ENCODE assay signal across 2 cellular contexts in the genomic region with DNA sequence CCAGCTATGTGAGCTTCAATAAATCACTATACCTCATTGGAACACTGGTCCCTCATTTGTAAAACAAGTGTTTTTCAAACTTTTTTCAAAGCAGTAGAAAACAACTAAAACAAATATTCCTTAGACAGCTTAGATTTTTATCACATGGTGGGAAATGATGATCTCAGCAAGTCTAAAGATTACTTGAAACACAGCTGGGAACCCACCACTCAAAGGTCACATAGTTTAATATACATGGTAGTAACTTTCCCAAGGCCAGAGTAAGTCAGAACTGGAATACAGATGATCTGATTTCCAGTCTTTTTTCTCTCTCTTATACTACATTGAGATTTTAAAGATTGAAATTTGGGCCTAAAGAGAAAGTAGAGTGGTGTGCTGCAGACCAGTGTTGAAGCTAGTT.
TF ChIP-seq lines count a peak whose summit lies in the region.

No MANE protein-coding gene starts in this region.

TF ChIP-seq in IMR-90, 13 proteins besides CTCF, POLR2A, EP300 and RAD21:
- TF ChIP-seq RCOR1 (IDR thresholded peaks at IDR 0.05; ENCODE audit: insufficient replicate concordance, low read length) (no peak), FOS (IDR thresholded peaks at IDR 0.05; ENCODE audit: low read depth, low read length) (no peak), SMC3 (IDR thresholded peaks at IDR 0.05; ENCODE audit: low read depth, low read length) (no peak), MAFK (IDR thresholded peaks at IDR 0.05; ENCODE audit: low read depth, low read length) (peak; percentile 6; the same call in 1 of the 2 replicates)
- TF ChIP-seq, protein P1, sequence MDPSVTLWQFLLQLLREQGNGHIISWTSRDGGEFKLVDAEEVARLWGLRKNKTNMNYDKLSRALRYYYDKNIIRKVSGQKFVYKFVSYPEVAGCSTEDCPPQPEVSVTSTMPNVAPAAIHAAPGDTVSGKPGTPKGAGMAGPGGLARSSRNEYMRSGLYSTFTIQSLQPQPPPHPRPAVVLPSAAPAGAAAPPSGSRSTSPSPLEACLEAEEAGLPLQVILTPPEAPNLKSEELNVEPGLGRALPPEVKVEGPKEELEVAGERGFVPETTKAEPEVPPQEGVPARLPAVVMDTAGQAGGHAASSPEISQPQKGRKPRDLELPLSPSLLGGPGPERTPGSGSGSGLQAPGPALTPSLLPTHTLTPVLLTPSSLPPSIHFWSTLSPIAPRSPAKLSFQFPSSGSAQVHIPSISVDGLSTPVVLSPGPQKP (IDR thresholded peaks at IDR 0.05; ENCODE audit: borderline replicate concordance, low read depth, low read length) = no peak

TF ChIP-seq in HepG2, 621 proteins besides CTCF, POLR2A, EP300 and RAD21:
- TF ChIP-seq KLF6 (CRISPR knock-in tag; IDR thresholded peaks at IDR 0.05) = no peak
- TF ChIP-seq MAFK (conservative IDR thresholded peaks at IDR 0.05 in 1 of 2, IDR thresholded peaks at IDR 0.05 in 1 of 2; ENCODE audit: low read length in 2 of 2) = peak; percentile 83 to 90
- TF ChIP-seq ZNF674 (CRISPR knock-in tag; IDR thresholded peaks at IDR 0.05; ENCODE audit: low read depth) = no peak
- TF ChIP-seq ZNF3 (CRISPR knock-in tag; IDR thresholded peaks at IDR 0.05) = no peak
- peak; percentile 41; the same call in 1 of the 2 replicates for TF ChIP-seq HNF4A (CRISPR knock-in tag; IDR thresholded peaks at IDR 0.05)
- TF ChIP-seq ZNF607 (CRISPR knock-in tag; IDR thresholded peaks at IDR 0.05; ENCODE audit: borderline replicate concordance) = no peak
- TF ChIP-seq MXI1 (IDR thresholded peaks at IDR 0.05; ENCODE audit: borderline replicate concordance, low read depth, low read length) = no peak
- TF ChIP-seq ZNF225 (CRISPR knock-in tag; IDR thresholded peaks at IDR 0.05) = no peak
- TF ChIP-seq CENPT (CRISPR knock-in tag; IDR thresholded peaks at IDR 0.05; ENCODE audit: low read depth) = no peak
- TF ChIP-seq ZNF501 (CRISPR knock-in tag; IDR thresholded peaks at IDR 0.05) = no peak
- TF ChIP-seq, protein P2, sequence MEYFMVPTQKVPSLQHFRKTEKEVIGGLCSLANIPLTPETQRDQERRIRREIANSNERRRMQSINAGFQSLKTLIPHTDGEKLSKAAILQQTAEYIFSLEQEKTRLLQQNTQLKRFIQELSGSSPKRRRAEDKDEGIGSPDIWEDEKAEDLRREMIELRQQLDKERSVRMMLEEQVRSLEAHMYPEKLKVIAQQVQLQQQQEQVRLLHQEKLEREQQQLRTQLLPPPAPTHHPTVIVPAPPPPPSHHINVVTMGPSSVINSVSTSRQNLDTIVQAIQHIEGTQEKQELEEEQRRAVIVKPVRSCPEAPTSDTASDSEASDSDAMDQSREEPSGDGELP (IDR thresholded peaks at IDR 0.05; ENCODE audit: borderline replicate concordance, low read depth) = no peak; the same call in 1 of the 2 replicates
- no peak for TF ChIP-seq SRF (IDR thresholded peaks at IDR 0.05; ENCODE audit: low read depth, low read length)
- no peak for TF ChIP-seq TGIF2 (CRISPR knock-in tag; IDR thresholded peaks at IDR 0.05)
- TF ChIP-seq, protein P3, sequence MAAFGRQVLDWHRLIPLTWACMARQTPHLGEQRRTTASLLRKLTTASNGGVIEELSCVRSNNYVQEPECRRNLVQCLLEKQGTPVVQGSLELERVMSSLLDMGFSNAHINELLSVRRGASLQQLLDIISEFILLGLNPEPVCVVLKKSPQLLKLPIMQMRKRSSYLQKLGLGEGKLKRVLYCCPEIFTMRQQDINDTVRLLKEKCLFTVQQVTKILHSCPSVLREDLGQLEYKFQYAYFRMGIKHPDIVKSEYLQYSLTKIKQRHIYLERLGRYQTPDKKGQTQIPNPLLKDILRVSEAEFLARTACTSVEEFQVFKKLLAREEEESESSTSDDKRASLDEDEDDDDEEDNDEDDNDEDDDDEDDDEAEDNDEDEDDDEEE (CRISPR knock-in tag; IDR thresholded peaks at IDR 0.05) = no peak
- TF ChIP-seq, protein P4, sequence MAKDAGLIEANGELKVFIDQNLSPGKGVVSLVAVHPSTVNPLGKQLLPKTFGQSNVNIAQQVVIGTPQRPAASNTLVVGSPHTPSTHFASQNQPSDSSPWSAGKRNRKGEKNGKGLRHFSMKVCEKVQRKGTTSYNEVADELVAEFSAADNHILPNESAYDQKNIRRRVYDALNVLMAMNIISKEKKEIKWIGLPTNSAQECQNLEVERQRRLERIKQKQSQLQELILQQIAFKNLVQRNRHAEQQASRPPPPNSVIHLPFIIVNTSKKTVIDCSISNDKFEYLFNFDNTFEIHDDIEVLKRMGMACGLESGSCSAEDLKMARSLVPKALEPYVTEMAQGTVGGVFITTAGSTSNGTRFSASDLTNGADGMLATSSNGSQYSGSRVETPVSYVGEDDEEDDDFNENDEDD (CRISPR knock-in tag; IDR thresholded peaks at IDR 0.05; ENCODE audit: borderline replicate concordance) = no peak
- TF ChIP-seq, protein P5, sequence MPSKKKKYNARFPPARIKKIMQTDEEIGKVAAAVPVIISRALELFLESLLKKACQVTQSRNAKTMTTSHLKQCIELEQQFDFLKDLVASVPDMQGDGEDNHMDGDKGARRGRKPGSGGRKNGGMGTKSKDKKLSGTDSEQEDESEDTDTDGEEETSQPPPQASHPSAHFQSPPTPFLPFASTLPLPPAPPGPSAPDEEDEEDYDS (CRISPR knock-in tag; IDR thresholded peaks at IDR 0.05) = no peak
- TF ChIP-seq XRCC5 (optimal IDR thresholded peaks at IDR 0.05; ENCODE audit: low read length) = no peak
- TF ChIP-seq, protein P6, sequence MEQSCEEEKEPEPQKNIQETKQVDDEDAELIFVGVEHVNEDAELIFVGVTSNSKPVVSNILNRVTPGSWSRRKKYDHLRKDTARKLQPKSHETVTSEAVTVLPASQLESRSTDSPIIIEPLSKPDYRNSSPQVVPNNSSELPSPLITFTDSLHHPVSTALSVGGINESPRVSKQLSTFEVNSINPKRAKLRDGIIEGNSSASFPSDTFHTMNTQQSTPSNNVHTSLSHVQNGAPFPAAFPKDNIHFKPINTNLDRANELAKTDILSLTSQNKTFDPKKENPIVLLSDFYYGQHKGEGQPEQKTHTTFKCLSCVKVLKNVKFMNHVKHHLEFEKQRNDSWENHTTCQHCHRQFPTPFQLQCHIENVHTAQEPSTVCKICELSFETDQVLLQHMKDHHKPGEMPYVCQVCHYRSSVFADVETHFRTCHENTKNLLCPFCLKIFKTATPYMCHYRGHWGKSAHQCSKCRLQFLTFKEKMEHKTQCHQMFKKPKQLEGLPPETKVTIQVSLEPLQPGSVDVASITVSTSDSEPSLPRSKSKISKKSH (CRISPR knock-in tag; IDR thresholded peaks at IDR 0.05; ENCODE audit: borderline replicate concordance) = no peak
- TF ChIP-seq MAFF (IDR thresholded peaks at IDR 0.05; ENCODE audit: low read depth, low read length) = peak; percentile 79
- no peak for TF ChIP-seq HHEX (CRISPR knock-in tag; IDR thresholded peaks at IDR 0.05)
- TF ChIP-seq, protein P7, sequence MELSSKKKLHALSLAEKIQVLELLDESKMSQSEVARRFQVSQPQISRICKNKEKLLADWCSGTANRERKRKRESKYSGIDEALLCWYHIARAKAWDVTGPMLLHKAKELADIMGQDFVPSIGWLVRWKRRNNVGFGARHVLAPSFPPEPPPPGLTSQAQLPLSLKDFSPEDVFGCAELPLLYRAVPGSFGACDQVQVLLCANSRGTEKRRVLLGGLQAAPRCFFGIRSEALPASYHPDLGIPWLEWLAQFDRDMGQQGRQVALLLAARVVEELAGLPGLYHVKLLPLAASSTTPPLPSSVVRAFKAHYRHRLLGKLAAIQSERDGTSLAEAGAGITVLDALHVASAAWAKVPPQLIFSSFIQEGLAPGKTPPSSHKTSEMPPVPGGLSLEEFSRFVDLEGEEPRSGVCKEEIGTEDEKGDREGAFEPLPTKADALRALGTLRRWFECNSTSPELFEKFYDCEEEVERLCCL (CRISPR knock-in tag; IDR thresholded peaks at IDR 0.05; ENCODE audit: borderline replicate concordance) = no peak
- no peak for TF ChIP-seq ZNF33A (CRISPR knock-in tag; IDR thresholded peaks at IDR 0.05; ENCODE audit: borderline replicate concordance)
- TF ChIP-seq DMAP1 (CRISPR knock-in tag; IDR thresholded peaks at IDR 0.05) = no peak
TF ChIP-seq in HepG2: peak in this region for 3.
